1 cellular context compared by ENCODE assay signal in the genomic region with DNA sequence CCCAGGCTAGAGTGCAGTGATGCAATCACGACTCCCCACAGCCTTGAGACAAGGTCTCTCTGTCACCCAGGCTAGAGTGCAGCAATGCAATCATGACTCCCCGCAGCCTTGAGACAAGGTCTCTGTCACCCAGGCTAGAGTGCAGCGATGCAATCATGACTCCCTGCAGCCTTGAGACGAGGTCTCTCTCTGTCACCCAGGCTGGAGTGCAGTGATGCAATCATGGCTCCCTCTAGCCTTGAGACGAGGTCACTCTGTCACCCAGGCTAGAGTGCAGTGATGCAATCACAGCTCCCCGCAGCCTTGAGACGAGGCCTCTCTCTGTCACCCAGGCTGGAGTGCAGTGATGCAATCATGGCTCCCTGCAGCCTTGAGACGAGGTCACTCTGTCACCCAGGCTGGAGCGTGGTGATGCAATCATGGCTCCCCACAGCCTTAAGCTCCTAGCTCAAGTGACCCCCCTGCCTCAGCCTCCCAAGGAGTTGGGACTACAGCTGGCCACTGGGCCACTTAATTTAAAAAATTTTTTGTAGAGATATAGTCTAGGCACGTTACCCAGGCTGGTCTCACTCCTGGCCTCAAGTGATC.
TF ChIP-seq lines count a peak whose summit lies in the region.

No MANE protein-coding gene starts in this region.

TF ChIP-seq in HepG2, 621 proteins besides CTCF, POLR2A, EP300 and RAD21 (continues in another document):
- TF ChIP-seq, protein P1, sequence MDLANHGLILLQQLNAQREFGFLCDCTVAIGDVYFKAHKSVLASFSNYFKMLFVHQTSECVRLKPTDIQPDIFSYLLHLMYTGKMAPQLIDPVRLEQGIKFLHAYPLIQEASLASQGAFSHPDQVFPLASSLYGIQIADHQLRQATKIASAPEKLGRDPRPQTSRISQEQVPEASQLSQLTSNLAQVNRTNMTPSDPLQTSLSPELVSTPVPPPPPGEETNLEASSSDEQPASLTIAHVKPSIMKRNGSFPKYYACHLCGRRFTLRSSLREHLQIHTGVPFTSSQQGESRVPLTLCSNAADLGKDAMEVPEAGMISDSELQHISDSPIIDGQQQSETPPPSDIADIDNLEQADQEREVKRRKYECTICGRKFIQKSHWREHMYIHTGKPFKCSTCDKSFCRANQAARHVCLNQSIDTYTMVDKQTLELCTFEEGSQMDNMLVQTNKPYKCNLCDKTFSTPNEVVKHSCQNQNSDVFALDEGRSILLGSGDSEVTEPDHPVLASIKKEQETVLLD (CRISPR knock-in tag; IDR thresholded peaks at IDR 0.05; ENCODE audit: low read depth) = peak; percentile 62; the same call in 1 of the 2 replicates
- TF ChIP-seq CREB1 (IDR thresholded peaks at IDR 0.05) (peak; percentile 82), CREB1 (CRISPR knock-in tag; IDR thresholded peaks at IDR 0.05) (peak; percentile 91), KDM1A (CRISPR knock-in tag; IDR thresholded peaks at IDR 0.05) (peak; percentile 70; the same call in 1 of the 2 replicates), SP5 (CRISPR knock-in tag; IDR thresholded peaks at IDR 0.05; ENCODE audit: borderline replicate concordance, low read depth) (peak; percentile 52), ZNF530 (CRISPR knock-in tag; IDR thresholded peaks at IDR 0.05; ENCODE audit: low read depth) (peak; percentile 46; the same call in 1 of the 2 replicates), ETV5 (CRISPR knock-in tag; IDR thresholded peaks at IDR 0.05; ENCODE audit: borderline replicate concordance) (peak; percentile 57; the same call in 1 of the 2 replicates), PHF21A (CRISPR knock-in tag; IDR thresholded peaks at IDR 0.05) (peak; percentile 94), ZBTB42 (CRISPR knock-in tag; IDR thresholded peaks at IDR 0.05) (no peak), ZSCAN31 (CRISPR knock-in tag; IDR thresholded peaks at IDR 0.05; ENCODE audit: low read depth) (peak; percentile 61; the same call in 1 of the 2 replicates), ZNF414 (CRISPR knock-in tag; IDR thresholded peaks at IDR 0.05) (peak; percentile 99), ZNF607 (CRISPR knock-in tag; IDR thresholded peaks at IDR 0.05; ENCODE audit: borderline replicate concordance) (peak; percentile 67; the same call in 1 of the 2 replicates), ZNF33A (CRISPR knock-in tag; IDR thresholded peaks at IDR 0.05; ENCODE audit: borderline replicate concordance) (no peak), PAX8 (CRISPR knock-in tag; IDR thresholded peaks at IDR 0.05; ENCODE audit: borderline replicate concordance) (0 out of 2 replicates have a peak, but pooled peaks have one; percentile 56), GABPB1 (CRISPR knock-in tag; IDR thresholded peaks at IDR 0.05) (peak; percentile 81), ASH2L (IDR thresholded peaks at IDR 0.05; ENCODE audit: insufficient read length, low read depth, low read length) (no peak), ZNF639 (CRISPR knock-in tag; conservative IDR thresholded peaks at IDR 0.05) (0 out of 2 replicates have a peak, but pooled peaks have one; percentile 68), KLF11 (CRISPR knock-in tag; IDR thresholded peaks at IDR 0.05) (peak; percentile 85; the same call in 1 of the 2 replicates), PATZ1 (CRISPR knock-in tag; IDR thresholded peaks at IDR 0.05) (peak; percentile 95), TCF12 (IDR thresholded peaks at IDR 0.05) (no peak), TCF12 (CRISPR knock-in tag; IDR thresholded peaks at IDR 0.05) (peak; percentile 95), SRF (IDR thresholded peaks at IDR 0.05; ENCODE audit: low read depth, low read length) (no peak), SKI (IDR thresholded peaks at IDR 0.05; ENCODE audit: partially characterized antibody) (peak; percentile 100), HES4 (CRISPR knock-in tag; IDR thresholded peaks at IDR 0.05; ENCODE audit: borderline replicate concordance) (0 out of 2 replicates have a peak, but pooled peaks have one; percentile 35), KLF6 (CRISPR knock-in tag; IDR thresholded peaks at IDR 0.05) (peak; percentile 92), HNF4A (CRISPR knock-in tag; IDR thresholded peaks at IDR 0.05) (peak; percentile 96)
- TF ChIP-seq, protein P2, sequence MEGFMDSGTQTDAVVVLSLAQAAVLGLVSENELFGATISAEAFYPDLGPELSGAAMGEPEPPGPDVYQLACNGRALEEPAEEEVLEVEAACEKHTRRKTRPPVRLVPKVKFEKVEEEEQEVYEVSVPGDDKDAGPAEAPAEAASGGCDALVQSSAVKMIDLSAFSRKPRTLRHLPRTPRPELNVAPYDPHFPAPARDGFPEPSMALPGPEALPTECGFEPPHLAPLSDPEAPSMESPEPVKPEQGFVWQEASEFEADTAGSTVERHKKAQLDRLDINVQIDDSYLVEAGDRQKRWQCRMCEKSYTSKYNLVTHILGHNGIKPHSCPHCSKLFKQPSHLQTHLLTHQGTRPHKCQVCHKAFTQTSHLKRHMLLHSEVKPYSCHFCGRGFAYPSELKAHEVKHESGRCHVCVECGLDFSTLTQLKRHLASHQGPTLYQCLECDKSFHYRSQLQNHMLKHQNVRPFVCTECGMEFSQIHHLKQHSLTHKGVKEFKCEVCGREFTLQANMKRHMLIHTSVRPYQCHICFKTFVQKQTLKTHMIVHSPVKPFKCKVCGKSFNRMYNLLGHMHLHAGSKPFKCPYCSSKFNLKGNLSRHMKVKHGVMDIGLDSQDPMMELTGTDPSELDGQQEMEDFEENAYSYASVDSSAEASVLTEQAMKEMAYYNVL (CRISPR knock-in tag; IDR thresholded peaks at IDR 0.05; ENCODE audit: borderline replicate concordance) = peak; percentile 90; the same call in 1 of the 2 replicates
- TF ChIP-seq, protein P3, sequence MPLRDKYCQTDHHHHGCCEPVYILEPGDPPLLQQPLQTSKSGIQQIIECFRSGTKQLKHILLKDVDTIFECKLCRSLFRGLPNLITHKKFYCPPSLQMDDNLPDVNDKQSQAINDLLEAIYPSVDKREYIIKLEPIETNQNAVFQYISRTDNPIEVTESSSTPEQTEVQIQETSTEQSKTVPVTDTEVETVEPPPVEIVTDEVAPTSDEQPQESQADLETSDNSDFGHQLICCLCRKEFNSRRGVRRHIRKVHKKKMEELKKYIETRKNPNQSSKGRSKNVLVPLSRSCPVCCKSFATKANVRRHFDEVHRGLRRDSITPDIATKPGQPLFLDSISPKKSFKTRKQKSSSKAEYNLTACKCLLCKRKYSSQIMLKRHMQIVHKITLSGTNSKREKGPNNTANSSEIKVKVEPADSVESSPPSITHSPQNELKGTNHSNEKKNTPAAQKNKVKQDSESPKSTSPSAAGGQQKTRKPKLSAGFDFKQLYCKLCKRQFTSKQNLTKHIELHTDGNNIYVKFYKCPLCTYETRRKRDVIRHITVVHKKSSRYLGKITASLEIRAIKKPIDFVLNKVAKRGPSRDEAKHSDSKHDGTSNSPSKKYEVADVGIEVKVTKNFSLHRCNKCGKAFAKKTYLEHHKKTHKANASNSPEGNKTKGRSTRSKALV (CRISPR knock-in tag; IDR thresholded peaks at IDR 0.05) = no peak; the same call in 1 of the 2 replicates
- TF ChIP-seq, protein P4, sequence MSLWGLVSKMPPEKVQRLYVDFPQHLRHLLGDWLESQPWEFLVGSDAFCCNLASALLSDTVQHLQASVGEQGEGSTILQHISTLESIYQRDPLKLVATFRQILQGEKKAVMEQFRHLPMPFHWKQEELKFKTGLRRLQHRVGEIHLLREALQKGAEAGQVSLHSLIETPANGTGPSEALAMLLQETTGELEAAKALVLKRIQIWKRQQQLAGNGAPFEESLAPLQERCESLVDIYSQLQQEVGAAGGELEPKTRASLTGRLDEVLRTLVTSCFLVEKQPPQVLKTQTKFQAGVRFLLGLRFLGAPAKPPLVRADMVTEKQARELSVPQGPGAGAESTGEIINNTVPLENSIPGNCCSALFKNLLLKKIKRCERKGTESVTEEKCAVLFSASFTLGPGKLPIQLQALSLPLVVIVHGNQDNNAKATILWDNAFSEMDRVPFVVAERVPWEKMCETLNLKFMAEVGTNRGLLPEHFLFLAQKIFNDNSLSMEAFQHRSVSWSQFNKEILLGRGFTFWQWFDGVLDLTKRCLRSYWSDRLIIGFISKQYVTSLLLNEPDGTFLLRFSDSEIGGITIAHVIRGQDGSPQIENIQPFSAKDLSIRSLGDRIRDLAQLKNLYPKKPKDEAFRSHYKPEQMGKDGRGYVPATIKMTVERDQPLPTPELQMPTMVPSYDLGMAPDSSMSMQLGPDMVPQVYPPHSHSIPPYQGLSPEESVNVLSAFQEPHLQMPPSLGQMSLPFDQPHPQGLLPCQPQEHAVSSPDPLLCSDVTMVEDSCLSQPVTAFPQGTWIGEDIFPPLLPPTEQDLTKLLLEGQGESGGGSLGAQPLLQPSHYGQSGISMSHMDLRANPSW (CRISPR knock-in tag; IDR thresholded peaks at IDR 0.05; ENCODE audit: borderline replicate concordance) = peak; percentile 69; the same call in 1 of the 2 replicates
- TF ChIP-seq, protein P5, sequence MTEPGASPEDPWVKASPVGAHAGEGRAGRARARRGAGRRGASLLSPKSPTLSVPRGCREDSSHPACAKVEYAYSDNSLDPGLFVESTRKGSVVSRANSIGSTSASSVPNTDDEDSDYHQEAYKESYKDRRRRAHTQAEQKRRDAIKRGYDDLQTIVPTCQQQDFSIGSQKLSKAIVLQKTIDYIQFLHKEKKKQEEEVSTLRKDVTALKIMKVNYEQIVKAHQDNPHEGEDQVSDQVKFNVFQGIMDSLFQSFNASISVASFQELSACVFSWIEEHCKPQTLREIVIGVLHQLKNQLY (CRISPR knock-in tag; IDR thresholded peaks at IDR 0.05) = peak; percentile 63; the same call in 1 of the 2 replicates
- TF ChIP-seq, protein P6, sequence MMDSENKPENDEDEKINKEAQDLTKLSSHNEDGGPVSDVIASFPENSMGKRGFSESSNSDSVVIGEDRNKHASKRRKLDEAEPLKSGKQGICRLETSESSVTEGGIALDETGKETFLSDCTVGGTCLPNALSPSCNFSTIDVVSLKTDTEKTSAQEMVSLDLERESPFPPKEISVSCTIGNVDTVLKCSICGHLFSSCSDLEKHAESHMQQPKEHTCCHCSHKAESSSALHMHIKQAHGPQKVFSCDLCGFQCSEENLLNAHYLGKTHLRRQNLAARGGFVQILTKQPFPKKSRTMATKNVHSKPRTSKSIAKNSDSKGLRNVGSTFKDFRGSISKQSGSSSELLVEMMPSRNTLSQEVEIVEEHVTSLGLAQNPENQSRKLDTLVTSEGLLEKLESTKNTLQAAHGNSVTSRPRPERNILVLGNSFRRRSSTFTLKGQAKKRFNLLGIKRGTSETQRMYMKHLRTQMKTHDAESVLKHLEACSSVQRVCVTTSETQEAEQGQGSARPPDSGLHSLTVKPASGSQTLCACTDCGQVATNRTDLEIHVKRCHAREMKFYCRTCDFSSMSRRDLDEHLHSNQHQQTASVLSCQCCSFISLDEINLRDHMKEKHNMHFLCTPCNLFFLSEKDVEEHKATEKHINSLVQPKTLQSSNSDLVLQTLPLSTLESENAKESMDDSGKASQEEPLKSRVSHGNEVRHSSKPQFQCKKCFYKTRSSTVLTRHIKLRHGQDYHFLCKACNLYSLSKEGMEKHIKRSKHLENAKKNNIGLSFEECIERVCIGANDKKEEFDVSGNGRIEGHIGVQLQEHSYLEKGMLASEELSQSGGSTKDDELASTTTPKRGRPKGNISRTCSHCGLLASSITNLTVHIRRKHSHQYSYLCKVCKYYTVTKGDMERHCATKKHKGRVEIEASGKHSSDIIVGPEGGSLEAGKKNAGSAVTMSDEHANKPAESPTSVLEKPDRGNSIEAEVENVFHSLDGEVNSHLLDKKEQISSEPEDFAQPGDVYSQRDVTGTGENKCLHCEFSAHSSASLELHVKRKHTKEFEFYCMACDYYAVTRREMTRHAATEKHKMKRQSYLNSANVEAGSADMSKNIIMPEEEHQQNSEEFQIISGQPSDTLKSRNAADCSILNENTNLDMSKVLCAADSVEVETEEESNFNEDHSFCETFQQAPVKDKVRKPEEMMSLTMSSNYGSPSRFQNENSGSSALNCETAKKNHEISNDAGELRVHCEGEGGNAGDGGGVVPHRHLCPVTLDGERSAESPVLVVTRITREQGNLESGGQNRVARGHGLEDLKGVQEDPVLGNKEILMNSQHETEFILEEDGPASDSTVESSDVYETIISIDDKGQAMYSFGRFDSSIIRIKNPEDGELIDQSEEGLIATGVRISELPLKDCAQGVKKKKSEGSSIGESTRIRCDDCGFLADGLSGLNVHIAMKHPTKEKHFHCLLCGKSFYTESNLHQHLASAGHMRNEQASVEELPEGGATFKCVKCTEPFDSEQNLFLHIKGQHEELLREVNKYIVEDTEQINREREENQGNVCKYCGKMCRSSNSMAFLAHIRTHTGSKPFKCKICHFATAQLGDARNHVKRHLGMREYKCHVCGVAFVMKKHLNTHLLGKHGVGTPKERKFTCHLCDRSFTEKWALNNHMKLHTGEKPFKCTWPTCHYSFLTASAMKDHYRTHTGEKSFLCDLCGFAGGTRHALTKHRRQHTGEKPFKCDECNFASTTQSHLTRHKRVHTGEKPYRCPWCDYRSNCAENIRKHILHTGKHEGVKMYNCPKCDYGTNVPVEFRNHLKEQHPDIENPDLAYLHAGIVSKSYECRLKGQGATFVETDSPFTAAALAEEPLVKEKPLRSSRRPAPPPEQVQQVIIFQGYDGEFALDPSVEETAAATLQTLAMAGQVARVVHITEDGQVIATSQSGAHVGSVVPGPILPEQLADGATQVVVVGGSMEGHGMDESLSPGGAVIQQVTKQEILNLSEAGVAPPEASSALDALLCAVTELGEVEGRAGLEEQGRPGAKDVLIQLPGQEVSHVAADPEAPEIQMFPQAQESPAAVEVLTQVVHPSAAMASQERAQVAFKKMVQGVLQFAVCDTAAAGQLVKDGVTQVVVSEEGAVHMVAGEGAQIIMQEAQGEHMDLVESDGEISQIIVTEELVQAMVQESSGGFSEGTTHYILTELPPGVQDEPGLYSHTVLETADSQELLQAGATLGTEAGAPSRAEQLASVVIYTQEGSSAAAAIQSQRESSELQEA (CRISPR knock-in tag; IDR thresholded peaks at IDR 0.05; ENCODE audit: not compliant biosample characterization) = peak; percentile 43
